ENCODE assay signal across 8 cellular contexts in the genomic region with DNA sequence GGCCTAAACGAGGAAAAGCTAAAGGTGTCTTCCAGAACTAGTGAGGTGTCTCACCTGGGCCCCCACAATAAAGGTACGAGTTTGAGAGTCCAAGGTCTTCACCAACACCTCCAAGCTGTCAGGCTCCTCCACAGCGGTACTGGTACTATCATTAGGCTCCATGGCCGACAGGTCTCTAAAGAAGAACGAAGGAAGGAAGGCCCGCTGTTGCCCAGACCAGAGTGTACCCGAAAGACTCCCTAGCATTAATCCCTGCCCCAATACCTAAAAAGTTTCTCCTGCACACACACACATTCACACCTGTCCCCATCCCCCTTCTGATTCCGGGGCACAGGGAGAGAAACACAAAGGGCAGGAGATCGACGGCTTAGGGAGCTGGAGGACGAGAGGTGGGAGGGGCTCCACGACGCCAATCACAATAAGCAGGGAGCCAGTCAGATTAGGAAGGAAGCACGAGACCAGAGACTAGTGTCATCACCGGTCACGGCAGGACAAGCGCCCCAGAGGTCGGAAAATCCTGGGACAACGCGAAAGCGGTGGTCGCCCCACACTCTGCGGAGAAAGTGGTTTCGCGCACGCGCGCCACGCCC. TPM values are rescaled to one million over a fixed set of nuclear protein-coding genes. Genes with fewer than 3 reads are reported as not detected.
DNase-seq lines count a peak whose midpoint lies in the region; ATAC-seq and TF ChIP-seq lines count a peak whose summit lies in the region.

No MANE protein-coding gene starts in this region.

- peak; percentile 51 to 56 for ATAC-seq in activated T-cell treated with anti-CD3 and anti-CD28 coated beads, Interleukin-2, amount 50 U/mL, for 4 hours
- peak; percentile 69 for ATAC-seq in GM23338

- H3K27me3 ChIP-seq in GM23338 (ENCODE audit: insufficient read depth) (no peaks in the 10 kb centered on the region), SK-N-SH (ENCODE audit: insufficient read depth) (no peaks in the 10 kb centered on the region), endocrine pancreas (ENCODE audit: control insufficient read depth, insufficient read depth, low read length) (no peaks in the 10 kb centered on the region), mesenchymal stem cell (ENCODE audit: control insufficient read depth in 1 of 2, insufficient read depth in 1 of 2, low read length in 2 of 2) (no peaks in the 10 kb centered on the region)

- no peak for TF ChIP-seq EP300 in SK-N-SH (IDR thresholded peaks at IDR 0.05; ENCODE audit: borderline replicate concordance in 1 of 2, low read depth in 1 of 2, low read length in 1 of 2)

- H3K4me1 Mint-ChIP-seq in activated T-cell treated with anti-CD3 and anti-CD28 coated beads, Interleukin-2, amount 50 U/mL, for 4 hours (ENCODE audit: low read depth) = peaks cover 41% of the 10 kb centered on the region
- H3K4me1 Mint-ChIP-seq in GM23338 (peaks cover 28% of the 10 kb centered on the region; the same call in 2 of the 3 replicates), type B pancreatic cell (ENCODE audit: unreplicated experiment) (peaks cover 25% of the 10 kb centered on the region)

- H4K20me1 ChIP-seq in GM23338 (replicated peaks; ENCODE audit: insufficient read depth) (peaks cover 12% of the 10 kb centered on the region; the same call in 1 of the 2 replicates), SK-N-SH (ENCODE audit: insufficient read depth) (no peaks in the 10 kb centered on the region)

- H3K9me3 ChIP-seq in KOPT-K1 (ENCODE audit: insufficient read depth, low read length, poor library complexity, severe bottlenecking) (no peaks in the 10 kb centered on the region), SK-N-SH (no peaks in the 10 kb centered on the region), endocrine pancreas (ENCODE audit: control insufficient read depth, low read length) (no peaks in the 10 kb centered on the region), mesenchymal stem cell (ENCODE audit: control insufficient read depth, low read length) (no peaks in the 10 kb centered on the region)

- 3% methylated on average over 24 of the region's 29 CpGs for WGBS in SK-N-SH (ENCODE audit: low lambda C conversion rate)
- 7% methylated on average over 28 of the region's 29 CpGs for WGBS in mesenchymal stem cell

- H3K36me3 ChIP-seq in GM23338 (ENCODE audit: insufficient read depth) = peaks cover 27% of the 10 kb centered on the region
- peaks cover 58% of the 10 kb centered on the region for H3K36me3 ChIP-seq in KOPT-K1 (ENCODE audit: insufficient read depth, low read length)
- peaks cover 29 to 34% of the 10 kb centered on the region in 2 experiments for H3K36me3 ChIP-seq in SK-N-SH (replicated peaks in 1 of 2; ENCODE audit: control insufficient read depth in 1 of 2, insufficient read depth in 2 of 2, low read length in 1 of 2)
- peaks cover 4% of the 10 kb centered on the region for H3K36me3 ChIP-seq in endocrine pancreas (ENCODE audit: control insufficient read depth, insufficient read depth, low read length)
- peaks cover 29 to 52% of the 10 kb centered on the region in 2 experiments for H3K36me3 ChIP-seq in mesenchymal stem cell (ENCODE audit: control insufficient read depth in 1 of 2, insufficient read depth in 2 of 2, low read depth in 1 of 2, low read length in 2 of 2)

- POLR2A ChIA-PET in SK-N-SH (lab: Yijun Ruan, JAX) = interaction anchor here (0.7 to 2.8 kb wide), 10 partner anchors 10 to 110 kb away, joined by 3 to 20 read pairs (median 9); partner anchors contain the start of genes C6orf47, CSNK2B, DDX39B and GPANK1

- peak overlapping the region; percentile 85 for H2BK15ac ChIP-seq in mesenchymal stem cell (ENCODE audit: low read depth, poor library complexity, severe bottlenecking)

- no peaks in the 10 kb centered on the region for H3K9me2 ChIP-seq in GM23338 (ENCODE audit: insufficient read depth)
- H3K9me2 ChIP-seq in SK-N-SH = no peaks in the 10 kb centered on the region

- H3K4me3 Mint-ChIP-seq in activated T-cell treated with anti-CD3 and anti-CD28 coated beads, Interleukin-2, amount 50 U/mL, for 4 hours = peak overlapping the region; percentile 89
- H3K4me3 Mint-ChIP-seq in GM23338 = peak overlapping the region; percentile 99
- H3K4me3 Mint-ChIP-seq in type B pancreatic cell = peak overlapping the region; percentile 96

- H3K79me1 ChIP-seq in mesenchymal stem cell (replicated peaks; ENCODE audit: low read length, poor library complexity, severe bottlenecking) = peaks cover 28% of the 10 kb centered on the region

- H3K4me2 ChIP-seq in GM23338 (peak overlapping the region; percentile 85), SK-N-SH (peak overlapping the region; percentile 81), mesenchymal stem cell (ENCODE audit: low read length, poor library complexity, severe bottlenecking) (peak overlapping the region; percentile 15)

- H3K14ac ChIP-seq in mesenchymal stem cell (ENCODE audit: low read length in 2 of 2) = peak overlapping the region in 1 of 2 experiments; percentile 63

- H3K36me3 Mint-ChIP-seq in activated T-cell treated with anti-CD3 and anti-CD28 coated beads, Interleukin-2, amount 50 U/mL, for 4 hours (ENCODE audit: insufficient read depth) = peaks cover 30% of the 10 kb centered on the region
- H3K36me3 Mint-ChIP-seq in GM23338 (ENCODE audit: low read depth) (peaks cover 47% of the 10 kb centered on the region), type B pancreatic cell (peaks cover 30% of the 10 kb centered on the region)

- H2AFZ ChIP-seq in GM23338 (0 out of 2 replicates have a peak overlapping the region, but pooled peaks have one; percentile 35), SK-N-SH (ENCODE audit: low read depth) (peak overlapping the region; percentile 61; the same call in 1 of the 2 replicates), mesenchymal stem cell (ENCODE audit: low read depth, low read length) (peak overlapping the region; percentile 64)

- peak overlapping the region; percentile 94 for H3K9ac ChIP-seq in SK-N-SH
- H3K9ac ChIP-seq in endocrine pancreas (ENCODE audit: control insufficient read depth, insufficient read depth, low read length) = peak overlapping the region; percentile 74
- H3K9ac ChIP-seq in mesenchymal stem cell (ENCODE audit: low read length) = peak overlapping the region; percentile 99

- H3K9me3 Mint-ChIP-seq in activated T-cell treated with anti-CD3 and anti-CD28 coated beads, Interleukin-2, amount 50 U/mL, for 4 hours = no peaks in the 10 kb centered on the region
- H3K9me3 Mint-ChIP-seq in GM23338 (no peaks in the 10 kb centered on the region), type B pancreatic cell (no peaks in the 10 kb centered on the region)

- H3K79me2 ChIP-seq in GM23338 (replicated peaks; ENCODE audit: insufficient read depth) (peaks cover 29% of the 10 kb centered on the region), SK-N-SH (ENCODE audit: insufficient read depth) (peaks cover 70% of the 10 kb centered on the region)

- TF ChIP-seq CTCF in GM23338 (conservative IDR thresholded peaks at IDR 0.05; ENCODE audit: low read depth in 2 of 2) (no peak), SK-N-SH (IDR thresholded peaks at IDR 0.05) (no peak), type B pancreatic cell (conservative IDR thresholded peaks at IDR 0.05) (no peak)

- TF ChIP-seq RAD21 in SK-N-SH (IDR thresholded peaks at IDR 0.05; ENCODE audit: low read length) = no peak

- peak overlapping the region in 1 of 2 experiments; percentile 65 for H3K23ac ChIP-seq in mesenchymal stem cell (ENCODE audit: low read length in 2 of 2)

- peak overlapping the region; percentile 51 for H2BK120ac ChIP-seq in mesenchymal stem cell (ENCODE audit: low read depth, low read length)

- no peaks in the 10 kb centered on the region for H3K27me3 Mint-ChIP-seq in activated T-cell treated with anti-CD3 and anti-CD28 coated beads, Interleukin-2, amount 50 U/mL, for 4 hours (ENCODE audit: low read depth)
- peaks cover 13% of the 10 kb centered on the region for H3K27me3 Mint-ChIP-seq in GM23338 (ENCODE audit: insufficient read depth, low read depth, poor library complexity)
- no peaks in the 10 kb centered on the region for H3K27me3 Mint-ChIP-seq in type B pancreatic cell

- H3K18ac ChIP-seq in mesenchymal stem cell (ENCODE audit: low read depth in 1 of 2, low read length in 2 of 2) = peak overlapping the region; percentile 88 to 98

- no peak for DNase-seq in activated T-cell treated with anti-CD3 and anti-CD28 coated beads, Interleukin-2, amount 50 U/mL, for 4 hours
- DNase-seq in activated T-cell treated with anti-CD3 and anti-CD28 coated beads, Interleukin-2, amount 50 U/mL, for 1 hour = no peak
- peak; percentile 90 for DNase-seq in GM23338 (ENCODE audit: low spot score)
- DNase-seq in SK-N-SH = peak; percentile 80
- no peak for DNase-seq in mesenchymal stem cell
- DNase-seq in type B pancreatic cell (ENCODE audit: extremely low spot score, unreplicated experiment) = no peak

- peak overlapping the region; percentile 73 for H4K8ac ChIP-seq in mesenchymal stem cell (ENCODE audit: low read length)

- H3K4ac ChIP-seq in mesenchymal stem cell (ENCODE audit: low read depth in 1 of 2, low read length in 2 of 2) = peak overlapping the region; percentile 57 to 93

- no peak overlapping the region for H2BK12ac ChIP-seq in mesenchymal stem cell (ENCODE audit: low read length in 2 of 2)

- H3K27ac Mint-ChIP-seq in GM23338 (peak overlapping the region; percentile 100), type B pancreatic cell (peak overlapping the region; percentile 99)

- CTCF ChIA-PET in SK-N-SH (lab: Yijun Ruan, JAX) = interaction anchor here (0.8 to 2.5 kb wide), 5 partner anchors 10 to 106 kb away, joined by 4 to 9 read pairs (median 5); partner anchors contain the start of genes ATP6V1G2, C6orf47, CSNK2B and GPANK1

- no peak overlapping the region for H2BK5ac ChIP-seq in mesenchymal stem cell (ENCODE audit: low read depth, low read length, poor library complexity, severe bottlenecking)

- peak overlapping the region; percentile 75 for H2AK5ac ChIP-seq in mesenchymal stem cell (ENCODE audit: low read length, severe bottlenecking)

- H3F3A ChIP-seq in GM23338 (replicated peaks; ENCODE audit: low read depth) (peaks cover 18% of the 10 kb centered on the region), SK-N-SH (replicated peaks; ENCODE audit: insufficient read depth) (peaks cover 24% of the 10 kb centered on the region)

- H4K91ac ChIP-seq in mesenchymal stem cell (ENCODE audit: low read length) = peak overlapping the region; percentile 94

- H3K4me3 ChIP-seq in GM23338 (peak overlapping the region; percentile 88), SK-N-SH (ENCODE audit: low read depth in 2 of 2, low read length in 1 of 2) (peak overlapping the region; percentile 64 to 69), endocrine pancreas (ENCODE audit: control insufficient read depth, insufficient read depth, low read length) (peak overlapping the region; percentile 54), mesenchymal stem cell (ENCODE audit: insufficient read depth in 1 of 2, low read depth in 1 of 2, low read length in 2 of 2) (peak overlapping the region; percentile 80 to 88)

- peak overlapping the region; percentile 96 for H3K27ac ChIP-seq in GM23338 (ENCODE audit: low read depth)
- H3K27ac ChIP-seq in KOPT-K1 (ENCODE audit: low read depth, low read length, poor library complexity, severe bottlenecking) = peak overlapping the region; percentile 94
- H3K27ac ChIP-seq in SK-N-SH (ENCODE audit: low read depth in 2 of 2, low read length in 1 of 2) = peak overlapping the region; percentile 96 to 99
- H3K27ac ChIP-seq in mesenchymal stem cell (ENCODE audit: low read length, poor library complexity, severe bottlenecking) = peak overlapping the region; percentile 93

- H3K4me1 ChIP-seq in GM23338 (ENCODE audit: insufficient read depth) (peaks cover 14% of the 10 kb centered on the region), SK-N-SH (ENCODE audit: control insufficient read depth in 1 of 2, insufficient read depth in 2 of 2, low read depth in 1 of 2, low read length in 1 of 2) (peaks cover 5 to 6% of the 10 kb centered on the region in 2 experiments; a peak in 3 of 4 replicates), endocrine pancreas (ENCODE audit: control insufficient read depth, insufficient read depth, low read length) (no peaks in the 10 kb centered on the region), mesenchymal stem cell (ENCODE audit: control insufficient read depth, insufficient read depth, low read depth, low read length) (peaks cover 12% of the 10 kb centered on the region)

RNA-seq across cellular contexts. Expression of gene BAG6, which starts 0.8 kb away (rescaled TPM):
- 100 to 1,000 TPM; 403 to 418 (median 411) TPM for total RNA-seq in activated T-cell treated with anti-CD3 and anti-CD28 coated beads, Interleukin-2, amount 50 U/mL, for 4 hours
- 289 and 292 TPM in 2 replicates for total RNA-seq in GM23338 (2014; rRNA removed; shearing (Covaris generic))
- 169 and 183 TPM in 2 replicates for polyA plus RNA-seq in GM23338 (2016; fragmentation: Nextera tagmentation; extraction: Ambion mirVana)
- polyA plus RNA-seq in SK-N-SH (2012; rRNA removed) = 100 and 220 TPM in 2 replicates
- 94.0 and 118 TPM in 2 replicates for polyA plus RNA-seq in SK-N-SH (2012; cell fraction: cytosol; rRNA removed)
- polyA plus RNA-seq in SK-N-SH (2012; cell fraction: nucleus; rRNA removed) = 475 and 741 TPM in 2 replicates
- 152 TPM for polyA plus RNA-seq in mesenchymal stem cell (2013, experiment 1 of 2)
- polyA plus RNA-seq in mesenchymal stem cell (2013, experiment 2 of 2) = 150 TPM
- 334 and 378 TPM in 2 replicates for total RNA-seq in type B pancreatic cell (ENCODE audit: low replicate concordance)

RNA-seq across cellular contexts. Expression of gene APOM, which starts 4.0 kb away (rescaled TPM):
- 1 to 10 TPM; 1.8 to 2.8 (median 2.1) TPM for total RNA-seq in activated T-cell treated with anti-CD3 and anti-CD28 coated beads, Interleukin-2, amount 50 U/mL, for 4 hours
- total RNA-seq in GM23338 (2014; rRNA removed; shearing (Covaris generic)) = 1.2 and 4.2 TPM in 2 replicates
- polyA plus RNA-seq in GM23338 (2016; fragmentation: Nextera tagmentation; extraction: Ambion mirVana) = 10.0 and 10.7 TPM in 2 replicates
- 6.8 and 7.2 TPM in 2 replicates for polyA plus RNA-seq in SK-N-SH (2012; rRNA removed)
- polyA plus RNA-seq in SK-N-SH (2012; cell fraction: cytosol; rRNA removed) = 3.9 and 6.0 TPM in 2 replicates
- 4.1 and 6.1 TPM in 2 replicates for polyA plus RNA-seq in SK-N-SH (2012; cell fraction: nucleus; rRNA removed)
- 2.3 TPM for polyA plus RNA-seq in mesenchymal stem cell (2013, experiment 1 of 2)
- 2.2 TPM for polyA plus RNA-seq in mesenchymal stem cell (2013, experiment 2 of 2)
- total RNA-seq in type B pancreatic cell (ENCODE audit: low replicate concordance) = 11.2 and 20.9 TPM in 2 replicates

RNA-seq across cellular contexts. Expression of gene C6orf47, which starts 8.9 kb away (rescaled TPM):
- 10 to 100 TPM; 17.1 to 18.3 (median 18.2) TPM for total RNA-seq in activated T-cell treated with anti-CD3 and anti-CD28 coated beads, Interleukin-2, amount 50 U/mL, for 4 hours
- 12.8 and 15.0 TPM in 2 replicates for total RNA-seq in GM23338 (2014; rRNA removed; shearing (Covaris generic))
- 9.4 TPM in 2 replicates for polyA plus RNA-seq in GM23338 (2016; fragmentation: Nextera tagmentation; extraction: Ambion mirVana)
- polyA plus RNA-seq in SK-N-SH (2012; rRNA removed) = 10.3 and 11.5 TPM in 2 replicates
- 8.9 and 10.2 TPM in 2 replicates for polyA plus RNA-seq in SK-N-SH (2012; cell fraction: cytosol; rRNA removed)
- polyA plus RNA-seq in SK-N-SH (2012; cell fraction: nucleus; rRNA removed) = 7.4 and 8.3 TPM in 2 replicates
- 11.3 TPM for polyA plus RNA-seq in mesenchymal stem cell (2013, experiment 1 of 2)
- 11.4 TPM for polyA plus RNA-seq in mesenchymal stem cell (2013, experiment 2 of 2)
- total RNA-seq in type B pancreatic cell (ENCODE audit: low replicate concordance) = 22.3 and 28.1 TPM in 2 replicates

RNA-seq across cellular contexts. Expression of gene GPANK1, which starts 13.1 kb away (rescaled TPM):
- total RNA-seq in activated T-cell treated with anti-CD3 and anti-CD28 coated beads, Interleukin-2, amount 50 U/mL, for 4 hours = 10 to 100 TPM; 34.9 to 37.8 (median 37.5) TPM
- total RNA-seq in GM23338 (2014; rRNA removed; shearing (Covaris generic)) = 24.6 and 27.1 TPM in 2 replicates
- polyA plus RNA-seq in GM23338 (2016; fragmentation: Nextera tagmentation; extraction: Ambion mirVana) = 49.2 and 54.0 TPM in 2 replicates
- polyA plus RNA-seq in SK-N-SH (2012; rRNA removed) = 18.3 and 19.1 TPM in 2 replicates
- polyA plus RNA-seq in SK-N-SH (2012; cell fraction: cytosol; rRNA removed) = 14.7 and 16.1 TPM in 2 replicates
- polyA plus RNA-seq in SK-N-SH (2012; cell fraction: nucleus; rRNA removed) = 22.2 and 29.8 TPM in 2 replicates
- 26.2 TPM for polyA plus RNA-seq in mesenchymal stem cell (2013, experiment 1 of 2)
- 26.2 TPM for polyA plus RNA-seq in mesenchymal stem cell (2013, experiment 2 of 2)
- 17.6 and 20.2 TPM in 2 replicates for total RNA-seq in type B pancreatic cell (ENCODE audit: low replicate concordance)

RNA-seq across cellular contexts. Expression of gene CSNK2B, which starts 14.2 kb away (rescaled TPM):
- total RNA-seq in activated T-cell treated with anti-CD3 and anti-CD28 coated beads, Interleukin-2, amount 50 U/mL, for 4 hours = 100 to 1,000 TPM; 301 to 311 (median 307) TPM
- 210 and 260 TPM in 2 replicates for total RNA-seq in GM23338 (2014; rRNA removed; shearing (Covaris generic))
- polyA plus RNA-seq in GM23338 (2016; fragmentation: Nextera tagmentation; extraction: Ambion mirVana) = 271 and 282 TPM in 2 replicates
- 97.3 and 101 TPM in 2 replicates for polyA plus RNA-seq in SK-N-SH (2012; rRNA removed)
- 78.4 and 88.7 TPM in 2 replicates for polyA plus RNA-seq in SK-N-SH (2012; cell fraction: cytosol; rRNA removed)
- 196 and 229 TPM in 2 replicates for polyA plus RNA-seq in SK-N-SH (2012; cell fraction: nucleus; rRNA removed)
- 256 TPM for polyA plus RNA-seq in mesenchymal stem cell (2013, experiment 1 of 2)
- polyA plus RNA-seq in mesenchymal stem cell (2013, experiment 2 of 2) = 256 TPM
- total RNA-seq in type B pancreatic cell (ENCODE audit: low replicate concordance) = 142 and 175 TPM in 2 replicates

Comparison
In these comparisons a context has a peak if more than half of its experiments do, and no peak if none do; other contexts are left out.
1. DNase-seq: peak in GM23338 (single experiment) and SK-N-SH (single experiment); none in activated T-cell treated with anti-CD3 and anti-CD28 coated beads, Interleukin-2, amount 50 U/mL, for 4 hours (single experiment), activated T-cell treated with anti-CD3 and anti-CD28 coated beads, Interleukin-2, amount 50 U/mL, for 1 hour (single experiment), mesenchymal stem cell (single experiment) and type B pancreatic cell (single experiment).
2. H3K4me2 ChIP-seq: peak in every context shown above with its lines; median percentile 85 in GM23338; 81 in SK-N-SH; 15 in mesenchymal stem cell.
3. Peak in every context shown above with its lines, with median percentiles within 50 percentile points of each other: H3K4me3 Mint-ChIP-seq, H2AFZ ChIP-seq, H3K27ac ChIP-seq, H3K4me3 ChIP-seq and H3K9ac ChIP-seq.